In the genomic region with DNA sequence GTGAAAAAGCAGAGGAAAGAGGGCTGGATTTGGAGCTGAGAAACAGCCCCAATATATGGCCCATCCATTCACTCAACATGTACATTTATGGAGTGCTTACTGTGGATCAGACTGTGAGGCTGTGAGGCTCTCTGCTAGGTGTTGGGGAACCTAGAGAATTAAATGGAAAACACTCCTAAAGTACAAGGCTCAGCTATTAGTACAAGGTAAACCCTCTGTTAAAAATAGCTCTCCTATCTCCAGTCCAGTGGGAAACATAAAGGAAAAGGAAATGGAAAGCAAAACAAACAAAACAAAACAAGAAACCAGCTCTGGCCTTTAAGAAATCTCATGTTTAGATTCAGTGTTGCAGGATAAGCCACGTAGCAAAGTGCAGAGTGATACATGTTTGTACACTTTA, we compare ENCODE assay signal across 30 cellular contexts. TPM values are rescaled to one million over a fixed set of nuclear protein-coding genes. Genes with fewer than 3 reads are reported as not detected.
"Had no signal": no experiment of that assay in that cellular context is flagged by ENCODE, and none has a peak within 500 bp of the region (broad histone marks: within the 10 kb centered on the region; RNA-seq: fewer than 3 reads in every experiment).

No MANE protein-coding gene starts in this region.

- FAIRE-seq: TTC549 had no signal

- DNase-seq: activated CD4-positive, alpha-beta T cell treated with anti-CD3 and anti-CD28 coated beads, Interleukin-2, amount 10 ng/mL, durations not matched to agents 24 days and 14 days; activated CD4-positive, alpha-beta T cell treated with anti-CD3 and anti-CD28 coated beads, Interleukin-2, amount 50 U/mL, for 4 hours; activated CD8-positive, alpha-beta T cell treated with anti-CD3 and anti-CD28 coated beads for 36 hours; activated gamma-delta T cell treated with Interleukin-2 at 50 U/mL for 16 hours; activated naive CD4-positive, alpha-beta T cell treated with anti-CD3 and anti-CD28 coated beads for 36 hours; activated T-cell treated with anti-CD3 and anti-CD28 coated beads, Interleukin-2, amount 50 U/mL, for 1 hour; adrenal gland; anterior cingulate cortex; central memory CD4-positive, alpha-beta T cell; NCI-H1092 treated with DMSO at 0.1 percent for 48 hours; NCI-H1417; NCI-H146; NCI-H187; NCI-H2029 treated with DMSO at 0.1 percent for 48 hours; NCI-H2107; NCI-H2171; NCI-H510A; NCI-H526; NCI-H748 treated with DMSO at 0.1 percent for 48 hours; NK-92 treated with Interleukin-12 subunit alpha and Interleukin-12 subunit beta, amount 100 ng/mL, for 24 hours; PC-3; Peyer's patch; RPMI8226; SW 1271; T-helper 1 cell; T-helper 2 cell; T1000 had no signal

- H3K27ac ChIP-seq: adrenal gland, Peyer's patch had no signal

- H3K4me3 ChIP-seq: adrenal gland, Peyer's patch had no signal

- H3K27me3 ChIP-seq: Peyer's patch had no signal

- ATAC-seq: activated CD8-positive, alpha-beta T cell treated with anti-CD3 and anti-CD28 coated beads for 36 hours; activated naive CD4-positive, alpha-beta T cell treated with anti-CD3 and anti-CD28 coated beads, Interleukin-2, amount 50 U/mL, for 72 hours; PC-3 had no signal

- H3K36me3 ChIP-seq: adrenal gland, Peyer's patch had no signal

- H3K4me1 ChIP-seq: adrenal gland, Peyer's patch had no signal

- H3K9me3 ChIP-seq: adrenal gland, Peyer's patch had no signal

RNA-seq across cellular contexts. Expression of a gene that starts 35.0 kb away (rescaled TPM):
- total RNA-seq: M059J, PC-3 had no signal
